In the genomic region with DNA sequence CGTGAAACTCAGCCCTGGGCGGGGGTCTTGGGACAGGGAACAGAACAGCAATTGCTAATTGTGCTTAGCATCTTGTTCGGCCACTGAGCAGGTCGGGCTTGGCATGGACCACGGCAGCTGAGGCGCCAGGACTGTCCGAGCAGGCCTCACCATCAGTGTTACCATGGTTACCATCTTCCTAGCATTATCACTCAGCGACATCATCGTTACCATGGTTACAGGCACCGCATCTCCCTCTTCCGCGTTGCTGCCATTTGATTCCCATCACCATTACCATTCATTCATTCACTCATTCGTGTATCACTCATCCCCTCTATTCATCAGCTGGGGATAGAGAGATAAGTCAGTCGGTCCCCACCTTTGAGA, we compare ENCODE assay signal across 9 cellular contexts.
DNase-seq lines count a peak whose midpoint lies in the region; ATAC-seq, FAIRE-seq and TF ChIP-seq lines count a peak whose summit lies in the region.
"Had no signal": no experiment of that assay in that cellular context is flagged by ENCODE, and none has a peak within 500 bp of the region (broad histone marks: within the 10 kb centered on the region; RNA-seq: fewer than 3 reads in every experiment).

No MANE protein-coding gene starts in this region.

- DNase-seq in EH (ENCODE audit: low read depth) = peak; percentile 12
- peak; percentile 76 for DNase-seq in NCI-H2196 (lab: John Stamatoyannopoulos, UW; ENCODE audit: unreplicated experiment)
- DNase-seq in bronchial epithelial cell (ENCODE audit: low read depth) = no peak
- DNase-seq in stimulated activated CD4-positive, alpha-beta T cell treated with anti-CD3 and anti-CD28 coated beads, Interleukin-4, amount 100 ng/mL, for 24 hours = no peak
- no peak for DNase-seq in HK-2 (ENCODE audit: unreplicated experiment)

- H3K4me3 Mint-ChIP-seq in nephron = peak overlapping the region; percentile 68 to 73 (median 72)

- no peak for ATAC-seq in HG03039 (IDR thresholded peaks at IDR 0.05; ENCODE audit: unreplicated experiment)

- no peak for TF ChIP-seq CTCF in bronchial epithelial cell (IDR thresholded peaks at IDR 0.05; ENCODE audit: insufficient read depth, low read length, severe bottlenecking)
- TF ChIP-seq CTCF in nephron (IDR thresholded peaks at IDR 0.05; ENCODE audit: unreplicated experiment in 3 of 3) = no peak

- H3K27ac Mint-ChIP-seq in nephron = peak overlapping the region in 2 of 3 experiments; percentile 1 to 58

- no peak overlapping the region for H3K4me3 ChIP-seq in bronchial epithelial cell (ENCODE audit: low read depth, low read length)
- H3K4me3 ChIP-seq: lung had no signal

- no peaks in the 10 kb centered on the region for H3K27me3 ChIP-seq in bronchial epithelial cell (ENCODE audit: control insufficient read depth, insufficient read depth, low read length)

- H3K36me3 ChIP-seq in bronchial epithelial cell (ENCODE audit: control insufficient read depth, insufficient read depth, low read length) = no peaks in the 10 kb centered on the region

- peak; percentile 66 for FAIRE-seq in bronchial epithelial cell (lab: Jason Lieb, UNC)

- peaks cover 73% of the 10 kb centered on the region for H3K27me3 Mint-ChIP-seq in nephron (ENCODE audit: low read depth)

- peaks cover 12% of the 10 kb centered on the region for H3K4me1 Mint-ChIP-seq in nephron

- H3K9me3 Mint-ChIP-seq in nephron = peaks cover under 1% of the 10 kb centered on the region
- H3K9me3 Mint-ChIP-seq: activated naive CD4-positive, alpha-beta T cell treated with anti-CD3 and anti-CD28 coated beads, Interleukin-2, amount 50 U/mL, for 72 hours had no signal

- H3K36me3 Mint-ChIP-seq in nephron (ENCODE audit: low read depth) = no peaks in the 10 kb centered on the region
- H3K36me3 Mint-ChIP-seq: activated naive CD4-positive, alpha-beta T cell treated with anti-CD3 and anti-CD28 coated beads, Interleukin-2, amount 50 U/mL, for 72 hours had no signal

Comparison
In these comparisons a context has a peak if more than half of its experiments do, and no peak if none do; other contexts are left out.
1. DNase-seq: peak in EH (single experiment) and NCI-H2196 (single experiment); none in bronchial epithelial cell (single experiment), stimulated activated CD4-positive, alpha-beta T cell treated with anti-CD3 and anti-CD28 coated beads, Interleukin-4, amount 100 ng/mL, for 24 hours (single experiment) and HK-2 (single experiment).